ENCODE assay signal across 8 cellular contexts in the genomic region with DNA sequence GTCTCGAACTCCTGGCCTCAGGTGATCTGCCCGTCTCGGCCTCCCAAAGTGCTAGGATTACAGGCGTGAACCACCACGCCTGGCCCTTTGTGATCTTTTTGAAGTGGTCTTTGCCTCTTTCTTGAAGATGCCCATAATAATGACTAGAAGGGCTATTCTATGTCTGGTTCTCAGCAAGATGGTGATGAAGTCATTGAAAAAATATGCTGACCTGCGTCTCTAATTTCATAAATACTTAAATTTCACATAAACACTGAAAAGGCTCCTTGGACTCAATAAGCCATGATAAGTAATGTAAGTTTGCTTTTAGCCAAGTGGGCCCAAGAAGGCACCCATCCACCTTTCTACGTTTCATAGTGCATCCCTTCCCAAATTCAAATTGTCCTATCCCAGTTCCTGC. TPM values are rescaled to one million over a fixed set of nuclear protein-coding genes. Genes with fewer than 3 reads are reported as not detected.
DNase-seq lines count a peak whose midpoint lies in the region; ATAC-seq and TF ChIP-seq lines count a peak whose summit lies in the region.

No MANE protein-coding gene starts in this region.

- no peaks in the 10 kb centered on the region for H3K36me3 Mint-ChIP-seq in naive B cell

- no peaks in the 10 kb centered on the region for H3K27me3 Mint-ChIP-seq in naive B cell

- H3K4me1 Mint-ChIP-seq in naive B cell: peaks cover 32 to 38% (median 33%) of the 10 kb centered on the region in 3 donors

- peak overlapping the region; percentile 90 to 100 (median 98) for H3K27ac Mint-ChIP-seq in naive B cell

- ATAC-seq in naive B cell (ENCODE audit: low read depth in 2 of 2) (no peak), HG03095 (IDR thresholded peaks at IDR 0.05; ENCODE audit: unreplicated experiment) (no peak)

- TF ChIP-seq CTCF in AG10803 (conservative IDR thresholded peaks at IDR 0.05; ENCODE audit: low read length) (no peak), breast epithelium (IDR thresholded peaks at IDR 0.05) (no peak)

- no peaks in the 10 kb centered on the region for H3K36me3 ChIP-seq in breast epithelium

- H3K4me3 ChIP-seq in AG10803 (ENCODE audit: low read length) (peak overlapping the region; percentile 71), breast epithelium (peak overlapping the region in 2 of 3 donors; percentile 63 to 78)
- H3K4me3 ChIP-seq in Jurkat, Clone E6-1 (ENCODE audit: low read length): peak overlapping the region; percentile 90

- intact Hi-C loops in breast epithelium (cut with DNase I; ENCODE audit: low total_unique reads): no loop called here

- no peaks in the 10 kb centered on the region for H3K9me3 Mint-ChIP-seq in naive B cell

- peak overlapping the region; percentile 93 to 99 (median 98) for H3K4me3 Mint-ChIP-seq in naive B cell

- DNase-seq in AG10803 (ENCODE audit: low read depth) (peak; percentile 40), breast epithelium (ENCODE audit: low spot score in 2 of 2) (no peak), naive B cell (no peak), cerebellar cortex (ENCODE audit: low spot score) (no peak), T1000 (lab: John Stamatoyannopoulos, UW) (no peak)
- no peak for DNase-seq in Jurkat, Clone E6-1 (ENCODE audit: low read depth, low spot score)
- DNase-seq in stimulated activated CD4-positive, alpha-beta T cell treated with anti-CD3 and anti-CD28 coated beads, Interleukin-4, amount 100 ng/mL, for 24 hours: no peak

- H3K27ac ChIP-seq in breast epithelium: peak overlapping the region; percentile 97

- no peak for TF ChIP-seq POLR2A in breast epithelium (IDR thresholded peaks at IDR 0.05)

- H3K27me3 ChIP-seq in breast epithelium: no peaks in the 10 kb centered on the region

- no peaks in the 10 kb centered on the region for H3K9me3 ChIP-seq in breast epithelium

- peaks cover 0 to 14% of the 10 kb centered on the region in 2 donors for H3K4me1 ChIP-seq in breast epithelium

RNA-seq across cellular contexts. Expression of gene MAPK6, which starts 0.8 kb away (rescaled TPM):
- polyA plus RNA-seq in Jurkat, Clone E6-1 (2012; ENCODE audit: insufficient read depth, insufficient read length): 33.9 TPM
- total RNA-seq in breast epithelium: 10 to 100 TPM; 20.8 to 32.2 (median 22.0) TPM
- 10 to 100 TPM in 1 of 6 donors, 1 to 10 TPM in 5; 4.2 to 13.6 (median 7.6) TPM for polyA plus RNA-seq in naive B cell (ENCODE audit: low read depth in 6 of 6)

RNA-seq across cellular contexts. Expression of gene LEO1, which starts 46.7 kb away (rescaled TPM):
- polyA plus RNA-seq in Jurkat, Clone E6-1 (2012; ENCODE audit: insufficient read depth, insufficient read length): 48.9 TPM
- 10 to 100 TPM; 12.8 to 25.5 (median 23.3) TPM for total RNA-seq in breast epithelium
- polyA plus RNA-seq in naive B cell (ENCODE audit: low read depth in 6 of 6): 10 to 100 TPM in 5 of 6 donors, 1 to 10 TPM in 1; 8.0 to 23.9 (median 13.8) TPM
